ENCODE assay signal across 9 cellular contexts in the genomic region with DNA sequence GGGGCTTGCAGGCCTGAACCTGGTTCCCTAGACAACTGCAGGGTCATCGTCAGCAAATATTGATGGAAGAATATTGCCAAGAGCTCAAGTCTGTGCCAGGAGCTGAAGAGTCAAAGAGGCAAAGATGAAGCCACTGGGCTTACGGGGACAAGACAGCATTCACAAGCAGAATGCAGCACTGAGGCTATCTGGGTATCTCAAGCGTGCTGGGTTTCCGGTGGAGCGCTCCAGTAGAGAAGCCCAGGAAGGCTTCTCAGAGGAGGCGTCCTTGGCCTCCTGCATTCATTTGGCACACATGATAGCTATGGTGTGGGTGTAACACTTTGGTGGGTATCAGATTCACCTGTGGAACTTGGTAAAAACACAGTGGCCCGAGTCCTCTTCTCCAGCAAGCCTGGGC. TPM values are rescaled to one million over a fixed set of nuclear protein-coding genes. Genes with fewer than 3 reads are reported as not detected.
"Had no signal": no experiment of that assay in that cellular context is flagged by ENCODE, and none has a peak within 500 bp of the region (broad histone marks: within the 10 kb centered on the region; RNA-seq: fewer than 3 reads in every experiment).

No MANE protein-coding gene starts in this region.

- H3K4me3 ChIP-seq: GM23338 had no signal

- H3K4me2 ChIP-seq: GM23338 had no signal

- FAIRE-seq: H1, H54, HepG2 had no signal

- DNase-seq: H9, HCEC 1CT, KBM-7 had no signal

- H3K27ac ChIP-seq: HL-60 had no signal

- ATAC-seq: GM23338, HepG2 had no signal

- H2AFZ ChIP-seq: GM23338 had no signal

RNA-seq across cellular contexts. Expression of gene FADS6, which starts 2.9 kb away (rescaled TPM):
- total RNA-seq: HT1080 had no signal

RNA-seq across cellular contexts. Expression of gene USH1G, which starts 32.5 kb away (rescaled TPM):
- total RNA-seq: HT1080 had no signal
- polyA plus RNA-seq: HepG2 had no signal

RNA-seq across cellular contexts. Expression of gene OTOP2, which starts 33.5 kb away (rescaled TPM):
- total RNA-seq: GM23338, H1, HepG2, HT1080 had no signal
- polyA plus RNA-seq: GM23338, HepG2 had no signal
